11 cellular contexts compared by ENCODE assay signal in the genomic region with DNA sequence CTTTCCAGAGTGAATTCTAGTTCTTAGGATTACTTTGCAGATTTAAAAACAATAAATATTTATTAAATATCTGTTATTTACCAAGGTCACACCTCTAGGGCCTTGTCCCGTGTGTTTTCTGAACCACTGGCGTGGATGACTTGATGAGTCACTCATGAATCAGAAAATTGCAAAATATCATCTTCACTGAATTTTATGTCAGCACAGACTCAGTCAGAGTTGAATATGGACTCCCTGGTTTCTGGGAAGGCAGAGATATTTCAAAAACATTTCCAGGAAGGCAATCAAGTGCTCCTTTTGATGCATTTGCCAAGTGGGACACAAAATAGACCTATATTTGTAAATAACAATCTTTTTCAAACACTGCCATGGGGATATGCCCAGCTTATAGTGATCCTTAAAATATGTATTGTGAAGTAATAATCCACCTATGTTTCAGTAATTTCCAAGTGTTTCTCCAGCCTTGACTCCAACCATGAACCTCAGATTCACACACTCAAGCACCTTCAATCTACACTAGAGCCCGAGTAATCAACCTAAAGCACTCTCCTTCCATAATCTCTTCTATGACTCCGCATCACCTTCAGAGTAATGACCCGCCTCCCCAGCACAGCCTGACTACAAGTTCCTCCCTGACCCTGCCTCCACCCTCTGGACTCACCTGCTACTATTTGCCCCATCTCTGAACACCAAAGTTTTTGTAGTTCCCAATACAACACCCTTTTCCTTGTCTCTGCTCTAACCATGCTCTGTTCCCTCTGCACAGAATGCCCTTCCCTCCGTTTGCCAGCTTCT. TPM values are rescaled to one million over a fixed set of nuclear protein-coding genes. Genes with fewer than 3 reads are reported as not detected.
DNase-seq lines count a peak whose midpoint lies in the region; ATAC-seq and TF ChIP-seq lines count a peak whose summit lies in the region.
"Had no signal": no experiment of that assay in that cellular context is flagged by ENCODE, and none has a peak within 500 bp of the region (broad histone marks: within the 10 kb centered on the region; RNA-seq: fewer than 3 reads in every experiment).

No MANE protein-coding gene starts in this region.

- no peak for ATAC-seq in CD4-positive, CD25-positive, alpha-beta regulatory T cell (ENCODE audit: low read depth in 2 of 2)
- no peak for ATAC-seq in GM21786 (IDR thresholded peaks at IDR 0.05; ENCODE audit: unreplicated experiment)
- ATAC-seq: mucosa of descending colon had no signal

- H4K20me1 ChIP-seq in OCI-LY7 (ENCODE audit: insufficient read depth, low read length): no peaks in the 10 kb centered on the region

- H4K12ac ChIP-seq in trophoblast cell (ENCODE audit: low read depth, low read length): no peak overlapping the region

- H2AFZ ChIP-seq in trophoblast cell (ENCODE audit: insufficient read depth, low read length, poor library complexity) (no peak overlapping the region), OCI-LY7 (ENCODE audit: low read length) (no peak overlapping the region)

- H3K27me3 ChIP-seq in CD4-positive, CD25-positive, alpha-beta regulatory T cell (ENCODE audit: control insufficient read depth, insufficient read depth, low read length): no peaks in the 10 kb centered on the region
- H3K27me3 ChIP-seq in trophoblast cell (ENCODE audit: insufficient read depth, low read length): no peaks in the 10 kb centered on the region

- H3K4me1 ChIP-seq in CD4-positive, CD25-positive, alpha-beta regulatory T cell (ENCODE audit: control insufficient read depth, insufficient read depth, low read length, poor library complexity, severe bottlenecking): no peaks in the 10 kb centered on the region
- H3K4me1 ChIP-seq in trophoblast cell (ENCODE audit: control insufficient read depth in 1 of 2, insufficient read depth in 2 of 2, low read length in 2 of 2) (no peaks in the 10 kb centered on the region), OCI-LY7 (ENCODE audit: insufficient read depth, low read length, poor library complexity, severe bottlenecking) (no peaks in the 10 kb centered on the region)

- H3K9me2 ChIP-seq in OCI-LY7 (ENCODE audit: insufficient read depth, low read length): no peaks in the 10 kb centered on the region

- WGBS in trophoblast cell (ENCODE audit: extremely low coverage, insufficient coverage, insufficient read length): no CpG with 5 or more reads among the region's 6 CpGs

- no peak for TF ChIP-seq CTCF in OCI-LY7 (conservative IDR thresholded peaks at IDR 0.05; ENCODE audit: low read length)
- TF ChIP-seq CTCF in GM10248 (IDR thresholded peaks at IDR 0.05; ENCODE audit: control extremely low read depth, extremely low read depth, low read depth, missing control alignments): no peak

- no peak overlapping the region for H4K8ac ChIP-seq in trophoblast cell (ENCODE audit: low read depth, low read length)

- H2BK12ac ChIP-seq in trophoblast cell (ENCODE audit: low read length): no peak overlapping the region

- H3K4ac ChIP-seq in trophoblast cell (ENCODE audit: low read depth, low read length): no peak overlapping the region

- H2BK120ac ChIP-seq in trophoblast cell (ENCODE audit: insufficient read depth, low read length, poor library complexity): no peak overlapping the region

- no peaks in the 10 kb centered on the region for H3K36me3 ChIP-seq in CD4-positive, CD25-positive, alpha-beta regulatory T cell (ENCODE audit: control insufficient read depth, insufficient read depth, low read length)
- H3K36me3 ChIP-seq in trophoblast cell (ENCODE audit: control insufficient read depth in 1 of 2, insufficient read depth in 2 of 2, low read length in 2 of 2): no peaks in the 10 kb centered on the region
- H3K36me3 ChIP-seq in OCI-LY7 (ENCODE audit: insufficient read depth, low read length): no peaks in the 10 kb centered on the region

- H3K36me3 Mint-ChIP-seq in CD4-positive, CD25-positive, alpha-beta regulatory T cell: peaks cover 3% of the 10 kb centered on the region
- no peaks in the 10 kb centered on the region for H3K36me3 Mint-ChIP-seq in dendritic cell treated with granulocyte-macrophage colony-stimulating factor and Interleukin-4, amounts not matched to agents 40 ng/mL and 50 ng/mL, for 4 days (ENCODE audit: low read depth)

- BruUV-seq in OCI-LY7 (replicated peaks; lab: Mats Ljungman, UMichigan): no TSS peak

- no peaks in the 10 kb centered on the region for H3K79me2 ChIP-seq in trophoblast cell (ENCODE audit: control insufficient read depth, insufficient read depth, low read length, poor library complexity)
- H3K79me2 ChIP-seq in OCI-LY7 (ENCODE audit: insufficient read depth, low read depth, low read length): no peaks in the 10 kb centered on the region

- no peaks in the 10 kb centered on the region for H3K9me3 ChIP-seq in CD4-positive, CD25-positive, alpha-beta regulatory T cell (ENCODE audit: control insufficient read depth in 2 of 2, low read length in 2 of 2)
- no peaks in the 10 kb centered on the region for H3K9me3 ChIP-seq in trophoblast cell (ENCODE audit: insufficient read depth, low read depth, low read length)
- no peaks in the 10 kb centered on the region for H3K9me3 ChIP-seq in OCI-LY7 (ENCODE audit: low read length)
- H3K9me3 ChIP-seq: mucosa of descending colon had no signal

- H2AK5ac ChIP-seq in trophoblast cell (ENCODE audit: low read length): no peak overlapping the region

- CTCF ChIA-PET in OCI-LY7 (lab: Charles Lee; ENCODE audit: unreplicated experiment): no interaction called here
- CTCF ChIA-PET in GM10248 (lab: Yijun Ruan, JAX): no interaction called here

- DNase-seq in CD4-positive, CD25-positive, alpha-beta regulatory T cell: peak in 1 of 3 donors; percentile 39
- DNase-seq in MV-4-11 (lab: John Stamatoyannopoulos, UW): peak; percentile 66
- peak; percentile 5 to 47 for DNase-seq in trophoblast cell
- no peak for DNase-seq in OCI-LY7 (ENCODE audit: low spot score)
- no peak for DNase-seq in GM10248 (ENCODE audit: extremely low spot score)
- DNase-seq in head of caudate nucleus: no peak
- DNase-seq: mucosa of descending colon had no signal

- H3K4me3 Mint-ChIP-seq in CD4-positive, CD25-positive, alpha-beta regulatory T cell: no peak overlapping the region
- no peak overlapping the region for H3K4me3 Mint-ChIP-seq in dendritic cell treated with granulocyte-macrophage colony-stimulating factor and Interleukin-4, amounts not matched to agents 40 ng/mL and 50 ng/mL, for 4 days
- H3K4me3 Mint-ChIP-seq: activated T-helper 1 cell treated with anti-CD3 and anti-CD28 coated beads, Interleukin-12 subunit alpha, Interleukin-12 subunit beta, Interleukin-2, Interleukin-4 antibody, amounts not matched to agents 30 ng/mL and 10 ng/mL and 1 ng/mL, durations not matched to agents 14 hours and 24 hours and 36 hours; T-helper 1 cell treated with Interleukin-12 subunit alpha and Interleukin-12 subunit beta and Interleukin-4 antibody, amounts not matched to agents 30 μg/mL and 1 μg/mL, for 36 hours had no signal

- H3K9me3 Mint-ChIP-seq in CD4-positive, CD25-positive, alpha-beta regulatory T cell: no peaks in the 10 kb centered on the region
- no peaks in the 10 kb centered on the region for H3K9me3 Mint-ChIP-seq in dendritic cell treated with granulocyte-macrophage colony-stimulating factor and Interleukin-4, amounts not matched to agents 40 ng/mL and 50 ng/mL, for 4 days
- H3K9me3 Mint-ChIP-seq: activated T-helper 1 cell treated with anti-CD3 and anti-CD28 coated beads, Interleukin-12 subunit alpha, Interleukin-12 subunit beta, Interleukin-2, Interleukin-4 antibody, amounts not matched to agents 30 ng/mL and 10 ng/mL and 1 ng/mL, durations not matched to agents 14 hours and 24 hours and 36 hours; T-helper 1 cell treated with Interleukin-12 subunit alpha and Interleukin-12 subunit beta and Interleukin-4 antibody, amounts not matched to agents 30 μg/mL and 1 μg/mL, for 36 hours had no signal

- H3K18ac ChIP-seq in trophoblast cell (ENCODE audit: low read length): no peak overlapping the region

- H3K23ac ChIP-seq in trophoblast cell (ENCODE audit: low read length): no peak overlapping the region

- H3K14ac ChIP-seq in trophoblast cell (ENCODE audit: low read length): no peak overlapping the region

- intact Hi-C loops in dendritic cell treated with granulocyte-macrophage colony-stimulating factor and Interleukin-4, amounts not matched to agents 40 ng/mL and 50 ng/mL, for 4 days (cut with micrococcal nuclease): no loop called here
- intact Hi-C loops in OCI-LY7 (cut with micrococcal nuclease; ENCODE audit: unreplicated experiment): loop anchor here (10.0 kb wide), 1 partner anchor 1036 kb away; the partner anchor contains the start of gene CAPN7
- intact Hi-C loops in head of caudate nucleus (cut with DNase I): no loop called here

- no peak overlapping the region for H4K91ac ChIP-seq in trophoblast cell (ENCODE audit: low read depth, low read length)

- H3K4me2 ChIP-seq in trophoblast cell (ENCODE audit: low read length) (no peak overlapping the region), OCI-LY7 (ENCODE audit: low read length) (no peak overlapping the region)

- peaks cover 10% of the 10 kb centered on the region for H3K27me3 Mint-ChIP-seq in CD4-positive, CD25-positive, alpha-beta regulatory T cell
- no peaks in the 10 kb centered on the region for H3K27me3 Mint-ChIP-seq in dendritic cell treated with granulocyte-macrophage colony-stimulating factor and Interleukin-4, amounts not matched to agents 40 ng/mL and 50 ng/mL, for 4 days

- no peak overlapping the region for H3K4me3 ChIP-seq in CD4-positive, CD25-positive, alpha-beta regulatory T cell (ENCODE audit: low read depth, low read length)
- H3K4me3 ChIP-seq in trophoblast cell (ENCODE audit: low read depth, low read length): no peak overlapping the region
- no peak overlapping the region for H3K4me3 ChIP-seq in OCI-LY7 (ENCODE audit: low read depth, low read length, poor library complexity, severe bottlenecking)
- H3K4me3 ChIP-seq: mucosa of descending colon had no signal

- POLR2A ChIA-PET in OCI-LY7 (lab: Charles Lee) (no interaction called here), GM10248 (lab: Yijun Ruan, JAX) (no interaction called here)

- H3K27ac ChIP-seq in CD4-positive, CD25-positive, alpha-beta regulatory T cell (ENCODE audit: insufficient read depth, low read length, poor library complexity, severe bottlenecking): no peak overlapping the region
- H3K27ac ChIP-seq in trophoblast cell (ENCODE audit: low read depth, low read length): no peak overlapping the region
- H3K27ac ChIP-seq in OCI-LY7 (ENCODE audit: low read depth, low read length, poor library complexity, severe bottlenecking): no peak overlapping the region

- no peaks in the 10 kb centered on the region for H3K79me1 ChIP-seq in trophoblast cell (ENCODE audit: low read length)

- H3K9ac ChIP-seq in trophoblast cell (ENCODE audit: low read length): no peak overlapping the region

- peaks cover 0 to 4% (median 0%) of the 10 kb centered on the region in 4 donors for H3K4me1 Mint-ChIP-seq in CD4-positive, CD25-positive, alpha-beta regulatory T cell
- peaks cover 17% of the 10 kb centered on the region for H3K4me1 Mint-ChIP-seq in dendritic cell treated with granulocyte-macrophage colony-stimulating factor and Interleukin-4, amounts not matched to agents 40 ng/mL and 50 ng/mL, for 4 days (ENCODE audit: low read depth)

- H3K27ac Mint-ChIP-seq in CD4-positive, CD25-positive, alpha-beta regulatory T cell: peak overlapping the region in 2 of 3 donors; percentile 39 to 81
- peak overlapping the region; percentile 4 for H3K27ac Mint-ChIP-seq in dendritic cell treated with granulocyte-macrophage colony-stimulating factor and Interleukin-4, amounts not matched to agents 40 ng/mL and 50 ng/mL, for 4 days
- H3K27ac Mint-ChIP-seq: activated T-helper 1 cell treated with anti-CD3 and anti-CD28 coated beads, Interleukin-12 subunit alpha, Interleukin-12 subunit beta, Interleukin-2, Interleukin-4 antibody, amounts not matched to agents 30 ng/mL and 10 ng/mL and 1 ng/mL, durations not matched to agents 14 hours and 24 hours and 36 hours; T-helper 1 cell treated with Interleukin-12 subunit alpha and Interleukin-12 subunit beta and Interleukin-4 antibody, amounts not matched to agents 30 μg/mL and 1 μg/mL, for 36 hours had no signal

- H2BK5ac ChIP-seq in trophoblast cell (ENCODE audit: low read depth, low read length, poor library complexity): no peak overlapping the region

RNA-seq across cellular contexts. Expression of gene DPH3, which starts 24.3 kb away (rescaled TPM):
- 20.0 TPM for total RNA-seq in CD4-positive, CD25-positive, alpha-beta regulatory T cell
- 10 to 100 TPM; 19.6 to 30.0 (median 22.5) TPM for polyA plus RNA-seq in CD4-positive, CD25-positive, alpha-beta regulatory T cell
- polyA plus RNA-seq in trophoblast cell (2013): 27.3 and 28.8 TPM in 2 replicates
- total RNA-seq in OCI-LY7 (2014; rRNA removed; shearing (Covaris generic)): 4.8 and 7.3 TPM in 2 replicates
- 14.4 and 19.0 TPM in 2 replicates for total RNA-seq in OCI-LY7 (2022)

RNA-seq across cellular contexts. Expression of gene OXNAD1, which starts 24.6 kb away (rescaled TPM):
- 109 TPM for total RNA-seq in CD4-positive, CD25-positive, alpha-beta regulatory T cell
- 10 to 100 TPM; 31.1 to 67.1 (median 50.4) TPM for polyA plus RNA-seq in CD4-positive, CD25-positive, alpha-beta regulatory T cell
- polyA plus RNA-seq in trophoblast cell (2013): 6.6 and 7.1 TPM in 2 replicates
- 16.6 and 18.7 TPM in 2 replicates for total RNA-seq in OCI-LY7 (2014; rRNA removed; shearing (Covaris generic))
- total RNA-seq in OCI-LY7 (2022): 18.1 and 22.0 TPM in 2 replicates

Comparison
In these comparisons a context has a peak if more than half of its experiments do, and no peak if none do; other contexts are left out.
1. DNase-seq: peak in MV-4-11 (single experiment) and trophoblast cell (2 of 2); none in OCI-LY7 (single experiment), GM10248 (single experiment) and head of caudate nucleus (0 of 42).